8 cellular contexts compared by ENCODE assay signal in the genomic region with DNA sequence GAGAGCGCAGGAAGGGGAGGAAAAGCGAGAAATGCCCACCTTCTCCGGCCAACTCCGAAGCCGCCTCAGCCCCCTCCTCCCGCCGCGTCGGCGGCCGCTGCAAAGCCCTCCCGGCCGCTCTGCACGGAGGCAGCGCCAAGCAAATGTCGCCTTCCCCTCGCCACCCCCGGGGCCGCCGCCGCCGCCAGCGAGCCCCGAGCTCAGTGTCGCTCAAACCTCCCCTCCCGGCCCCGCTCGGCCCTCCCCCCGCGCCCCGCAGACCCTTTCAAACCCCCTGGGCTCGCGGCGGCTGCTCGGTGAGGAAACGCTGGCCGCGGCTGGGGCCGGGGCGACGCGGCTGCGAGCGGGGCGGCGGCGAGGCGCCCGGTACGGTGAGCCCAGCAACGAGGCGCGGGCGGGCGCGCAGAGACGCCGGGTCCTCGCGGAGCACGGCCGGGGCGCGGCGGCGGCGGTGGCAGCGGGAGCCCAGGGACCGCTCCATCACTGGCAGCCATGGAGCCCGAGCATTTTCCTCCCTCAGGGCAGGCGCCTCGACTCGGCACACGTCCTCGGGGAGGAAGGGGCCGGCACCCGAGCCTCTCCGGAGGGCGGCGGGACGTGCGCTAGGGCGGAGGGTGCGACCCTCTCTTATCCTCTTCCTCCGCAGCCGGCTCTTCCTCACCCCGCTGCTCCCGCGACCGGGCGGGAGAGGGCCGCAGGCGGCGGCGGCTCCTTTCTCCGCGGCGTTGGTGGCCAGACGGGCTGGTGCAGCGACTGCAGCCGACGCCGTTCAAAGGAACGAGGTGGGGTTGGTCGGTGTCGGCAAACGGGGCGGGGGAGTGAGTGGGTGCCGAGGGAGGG. TPM values are rescaled to one million over a fixed set of nuclear protein-coding genes. Genes with fewer than 3 reads are reported as not detected.
A peak's percentile ranks its signal among the peaks of the same experiment; 100 is the strongest.
DNase-seq lines count a peak whose midpoint lies in the region; ATAC-seq and TF ChIP-seq lines count a peak whose summit lies in the region.

No MANE protein-coding gene starts in this region.

- ATAC-seq in GM19328 (IDR thresholded peaks at IDR 0.05; ENCODE audit: unreplicated experiment) (peak; percentile 26), HG03432 (IDR thresholded peaks at IDR 0.05; ENCODE audit: unreplicated experiment) (peak; percentile 22), mucosa of descending colon (peak; percentile 39)

- intact Hi-C loops in mucosa of descending colon (cut with DNase I, micrococcal nuclease), result no loop called here

- DNase-seq in AG08396 (ENCODE audit: low spot score), result peak; percentile 47
- DNase-seq in activated CD4-positive, alpha-beta T cell treated with anti-CD3 and anti-CD28 coated beads for 24 hours (ENCODE audit: low read depth in 2 of 2), result peak; percentile 2 to 12
- peak; percentile 7 for DNase-seq in effector CD8-positive, alpha-beta T cell (lab: John Stamatoyannopoulos, UW)
- peak in 2 of 3 donors; percentile 63 to 64 for DNase-seq in mucosa of descending colon
- no peak for DNase-seq in G401 (ENCODE audit: low spot score)

- H3K27ac Mint-ChIP-seq in stimulated activated naive CD8-positive, alpha-beta T cell treated with anti-CD3 and anti-CD28 coated beads, Interleukin-15, Interleukin-2, amounts not matched to agents 100 ng/mL and 50 ng/mL, for 24 hours, result peak overlapping the region; percentile 81

- H3K4me1 Mint-ChIP-seq in stimulated activated naive CD8-positive, alpha-beta T cell treated with anti-CD3 and anti-CD28 coated beads, Interleukin-15, Interleukin-2, amounts not matched to agents 100 ng/mL and 50 ng/mL, for 24 hours (ENCODE audit: low read depth), result peaks cover 46% of the 10 kb centered on the region

- H3K36me3 Mint-ChIP-seq in stimulated activated naive CD8-positive, alpha-beta T cell treated with anti-CD3 and anti-CD28 coated beads, Interleukin-15, Interleukin-2, amounts not matched to agents 100 ng/mL and 50 ng/mL, for 24 hours (ENCODE audit: low read depth), result peaks cover 15% of the 10 kb centered on the region

- no peaks in the 10 kb centered on the region for H3K9me3 ChIP-seq in mucosa of descending colon

- H3K9me3 Mint-ChIP-seq in stimulated activated naive CD8-positive, alpha-beta T cell treated with anti-CD3 and anti-CD28 coated beads, Interleukin-15, Interleukin-2, amounts not matched to agents 100 ng/mL and 50 ng/mL, for 24 hours, result no peaks in the 10 kb centered on the region

- H3K4me1 ChIP-seq in mucosa of descending colon (ENCODE audit: low read depth), result peaks cover 29% of the 10 kb centered on the region

- in situ Hi-C loops in G401 (cut with HindIII; ENCODE audit: low sequenced_read_pairs), result no loop called here

- peaks cover 8% of the 10 kb centered on the region for H3K27me3 Mint-ChIP-seq in stimulated activated naive CD8-positive, alpha-beta T cell treated with anti-CD3 and anti-CD28 coated beads, Interleukin-15, Interleukin-2, amounts not matched to agents 100 ng/mL and 50 ng/mL, for 24 hours

- peak overlapping the region; percentile 80 for H3K4me3 ChIP-seq in mucosa of descending colon

- no peak for TF ChIP-seq CTCF in mucosa of descending colon (IDR thresholded peaks at IDR 0.05)

- peak overlapping the region; percentile 87 for H3K4me3 Mint-ChIP-seq in stimulated activated naive CD8-positive, alpha-beta T cell treated with anti-CD3 and anti-CD28 coated beads, Interleukin-15, Interleukin-2, amounts not matched to agents 100 ng/mL and 50 ng/mL, for 24 hours

- no peaks in the 10 kb centered on the region for H3K36me3 ChIP-seq in mucosa of descending colon (ENCODE audit: low read depth)

RNA-seq across cellular contexts. Expression of a gene that starts 0.5 kb away (rescaled TPM):
- total RNA-seq in mucosa of descending colon, result 100 to 1,000 TPM; 249 to 299 (median 260) TPM
- total RNA-seq in G401 (2014; rRNA removed; shearing (Covaris generic)), result 81.2 and 87.4 TPM in 2 replicates
